Comparison of ENCODE assay signal across 33 cellular contexts in genomic region chr5:22316291-22316690, GRCh38.
"Had no signal": no experiment of that assay in that cellular context is flagged by ENCODE, and none has a peak within 500 bp of the region (broad histone marks: within the 10 kb centered on the region; RNA-seq: fewer than 3 reads in every experiment).

No MANE protein-coding gene starts in this region.

- H3K9me3 ChIP-seq: adrenal gland, body of pancreas, breast epithelium had no signal

- H3K36me3 ChIP-seq: adrenal gland, brain microvascular endothelial cell, breast epithelium had no signal

- H3K27ac ChIP-seq: adrenal gland, body of pancreas, brain microvascular endothelial cell, breast epithelium, VCaP had no signal

- ATAC-seq: activated CD8-positive, alpha-beta T cell treated with anti-CD3 and anti-CD28 coated beads for 36 hours; activated naive CD4-positive, alpha-beta T cell treated with anti-CD3 and anti-CD28 coated beads, Interleukin-2, amount 50 U/mL, for 72 hours; activated T-cell treated with anti-CD3 and anti-CD28 coated beads, Interleukin-2, amount 50 U/mL, for 4 hours; activated T-cell treated with anti-CD3 and anti-CD28 coated beads, Interleukin-2, amount 50 U/mL, for 72 hours; activated T-helper 17 cell treated with anti-CD3 and anti-CD28 coated beads, Interleukin-2, amount 50 U/mL, for 72 hours; body of pancreas had no signal

- H3K27me3 ChIP-seq: adrenal gland, body of pancreas, brain microvascular endothelial cell, breast epithelium had no signal

- H3K4me1 ChIP-seq: adrenal gland, body of pancreas, breast epithelium had no signal

- H3K4me3 ChIP-seq: adrenal gland, body of pancreas, breast epithelium had no signal

- DNase-seq: activated B cell treated with CpG ODN at 0.5 μM for 24 hours; activated CD4-positive, alpha-beta memory T cell treated with anti-CD3 and anti-CD28 coated beads for 36 hours; activated CD4-positive, alpha-beta T cell treated with anti-CD3 and anti-CD28 coated beads for 4 hours; activated CD4-positive, alpha-beta T cell treated with anti-CD3 and anti-CD28 coated beads, Interleukin-2, amount 10 ng/mL, durations not matched to agents 24 days and 14 days; activated CD4-positive, alpha-beta T cell treated with anti-CD3 and anti-CD28 coated beads, Interleukin-2, amount 50 U/mL, for 1 hour; activated CD4-positive, alpha-beta T cell treated with anti-CD3 and anti-CD28 coated beads, Interleukin-2, amount 50 U/mL, for 4 hours; activated CD4-positive, CD25-positive, alpha-beta regulatory T cell treated with anti-CD3 and anti-CD28 coated beads, Interleukin-2, amount 50 U/mL, for 72 hours; activated CD8-positive, alpha-beta memory T cell treated with anti-CD3 and anti-CD28 coated beads, Interleukin-2, amount 50 U/mL, for 4 hours; activated CD8-positive, alpha-beta T cell treated with anti-CD3 and anti-CD28 coated beads for 36 hours; activated effector memory CD4-positive, alpha-beta T cell treated with anti-CD3 and anti-CD28 coated beads, Interleukin-2, amount 50 U/mL, for 16 hours; activated gamma-delta T cell treated with Interleukin-2 at 50 U/mL for 16 hours; activated naive CD4-positive, alpha-beta T cell; activated naive CD4-positive, alpha-beta T cell treated with anti-CD3 and anti-CD28 coated beads for 36 hours; activated naive CD4-positive, alpha-beta T cell treated with anti-CD3 and anti-CD28 coated beads, Interleukin-2, amount 50 U/mL, for 16 hours; activated naive CD8-positive, alpha-beta T cell treated with anti-CD3 and anti-CD28 coated beads for 36 hours; activated T-cell treated with anti-CD3 and anti-CD28 coated beads for 4 hours; activated T-cell treated with anti-CD3 and anti-CD28 coated beads, Interleukin-2, amount 50 U/mL, for 1 hour; activated T-cell treated with anti-CD3 and anti-CD28 coated beads, Interleukin-2, amount 50 U/mL, for 4 hours; activated T-cell treated with anti-CD3 and anti-CD28 coated beads, Interleukin-2, amount 50 U/mL, for 72 hours; adrenal gland; amniotic stem cell; aorta; body of pancreas; brain microvascular endothelial cell; central memory CD4-positive, alpha-beta T cell; T-helper 2 cell; T-helper 9 cell had no signal

- FAIRE-seq: astrocyte, TTC549 had no signal
